Comparison of ENCODE assay signal across 8 cellular contexts in the genomic region with DNA sequence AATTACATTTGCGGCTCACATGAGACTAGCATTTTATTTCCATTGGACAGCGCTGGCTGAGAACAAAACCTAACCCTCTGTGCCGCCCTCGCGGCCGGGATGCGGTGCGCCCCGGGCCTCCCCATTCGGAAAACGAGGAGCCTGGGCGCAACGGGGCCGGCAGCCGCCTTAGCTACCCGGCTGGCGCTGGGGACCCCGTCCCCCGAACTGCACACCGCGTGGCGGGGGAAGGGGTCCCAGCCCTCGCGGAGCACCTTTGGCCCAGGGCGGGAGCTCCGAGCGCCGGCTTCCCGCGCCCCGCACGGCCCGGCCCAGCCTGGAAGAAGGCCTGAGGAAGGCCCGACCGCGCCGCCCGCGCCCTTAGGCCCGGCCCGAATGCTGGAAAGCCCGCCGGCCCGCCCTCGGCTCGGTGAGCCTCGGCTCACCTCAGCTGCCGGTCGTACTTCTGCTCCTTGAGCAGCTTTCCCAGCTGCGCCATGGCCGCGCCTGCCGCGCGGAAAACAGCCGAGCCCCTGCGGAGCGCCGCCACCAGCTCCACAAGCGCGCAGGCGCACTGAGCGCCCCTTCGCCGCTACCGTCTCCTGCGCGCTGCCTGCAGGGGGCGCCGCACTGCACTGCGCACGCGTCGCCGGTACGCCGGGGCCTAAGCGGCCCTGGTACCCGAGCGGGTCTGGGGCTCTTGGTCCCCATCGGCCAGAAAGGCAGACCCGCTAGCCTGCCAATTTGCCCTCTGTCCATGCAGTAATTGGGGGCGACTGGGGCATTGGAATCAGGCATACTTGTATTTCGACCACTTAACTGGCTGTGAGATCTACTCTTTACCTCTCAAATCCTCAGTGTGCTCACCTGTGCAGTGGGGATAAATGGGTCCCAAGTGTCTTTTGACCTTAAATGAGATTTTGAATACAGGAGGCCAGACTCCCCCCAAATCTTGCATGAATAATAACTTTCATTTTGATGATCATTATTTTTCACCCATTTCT.
DNase-seq lines count a peak whose midpoint lies in the region; ATAC-seq and TF ChIP-seq lines count a peak whose summit lies in the region.

A gene (minus strand): TSS at position 555 of the 983 bp plus-strand sequence. CDS start 77 bp downstream, at position 478.

- peak within 1 kb of the TSS; percentile 87 for H3K4me2 ChIP-seq in OCI-LY3 (ENCODE audit: low read length)

- ATAC-seq in GM21526 (IDR thresholded peaks at IDR 0.05; ENCODE audit: low FRiP score, unreplicated experiment) = peak; percentile 85

- H3K4me1 ChIP-seq in OCI-LY3 (ENCODE audit: low read length) (peaks cover 28% of the 10 kb centered on the region), mucosa of stomach (ENCODE audit: control insufficient read depth, insufficient read depth, low read length) (peaks cover 7% of the 10 kb centered on the region)

- H3K36me3 ChIP-seq in OCI-LY3 (replicated peaks; ENCODE audit: low read depth, low read length) (peaks cover 17% of the 10 kb centered on the region), mucosa of stomach (ENCODE audit: control insufficient read depth, insufficient read depth, low read length) (no peaks in the 10 kb centered on the region)

- H4K20me1 ChIP-seq in OCI-LY3 (ENCODE audit: insufficient read depth, low read length) = peaks cover 31% of the 10 kb centered on the region

- peak; percentile 90 for TF ChIP-seq CTCF in OCI-LY3 (IDR thresholded peaks at IDR 0.05; ENCODE audit: low read depth, low read length)

- TF ChIP-seq POLR2A in erythroblast (IDR thresholded peaks at IDR 0.05; ENCODE audit: low read length) = peak; percentile 94

- DNase-seq in DMS114 treated with DMSO at 0.1 percent for 48 hours (lab: John Stamatoyannopoulos, UW; ENCODE audit: unreplicated experiment) (peak; percentile 81), HuH-7.5 (ENCODE audit: low spot score) (peak; percentile 79), activated T-cell treated with anti-CD3 and anti-CD28 coated beads for 4 hours (peak; percentile 84), erythroblast (lab: John Stamatoyannopoulos, UW) (peak; percentile 92 to 97)
- DNase-seq in stimulated activated CD8-positive, alpha-beta memory T cell treated with anti-CD3 and anti-CD28 coated beads, Interleukin-7, amount 100 ng/mL, for 1 hour (ENCODE audit: low read depth in 2 of 2) = peak; percentile 72 to 80

- H3K9ac ChIP-seq in OCI-LY3 (ENCODE audit: low read length) (peak within 1 kb of the TSS; percentile 77), mucosa of stomach (ENCODE audit: low read length) (peak within 1 kb of the TSS; percentile 80)

- no peaks in the 10 kb centered on the region for H3K27me3 ChIP-seq in OCI-LY3 (ENCODE audit: low read depth, low read length)
- H3K27me3 ChIP-seq in mucosa of stomach (ENCODE audit: control insufficient read depth, insufficient read depth, low read length) = no peaks in the 10 kb centered on the region

- peak within 1 kb of the TSS; percentile 83 for H3K4me3 ChIP-seq in OCI-LY3 (ENCODE audit: low read length)
- H3K4me3 ChIP-seq in mucosa of stomach (ENCODE audit: low read length) = peak within 1 kb of the TSS; percentile 44

- H3K9me3 ChIP-seq in OCI-LY3 (ENCODE audit: insufficient read depth, low read length) (no peaks in the 10 kb centered on the region), mucosa of stomach (ENCODE audit: control insufficient read depth, low read length) (no peaks in the 10 kb centered on the region)

- peak within 1 kb of the TSS; percentile 33; the same call in 1 of the 2 replicates for H3K27ac ChIP-seq in OCI-LY3 (ENCODE audit: low read length)

- peaks cover 48% of the 10 kb centered on the region for H3K79me2 ChIP-seq in OCI-LY3 (ENCODE audit: low read length)

- H2AFZ ChIP-seq in OCI-LY3 (ENCODE audit: low read depth, low read length) = peak within 1 kb of the TSS; percentile 92

Comparison
In these comparisons a context has a peak if more than half of its experiments do, and no peak if none do; other contexts are left out.
1. Peak in every context shown above with its lines: DNase-seq, ATAC-seq, H3K4me3 ChIP-seq and H3K27ac ChIP-seq.